In the genomic region with DNA sequence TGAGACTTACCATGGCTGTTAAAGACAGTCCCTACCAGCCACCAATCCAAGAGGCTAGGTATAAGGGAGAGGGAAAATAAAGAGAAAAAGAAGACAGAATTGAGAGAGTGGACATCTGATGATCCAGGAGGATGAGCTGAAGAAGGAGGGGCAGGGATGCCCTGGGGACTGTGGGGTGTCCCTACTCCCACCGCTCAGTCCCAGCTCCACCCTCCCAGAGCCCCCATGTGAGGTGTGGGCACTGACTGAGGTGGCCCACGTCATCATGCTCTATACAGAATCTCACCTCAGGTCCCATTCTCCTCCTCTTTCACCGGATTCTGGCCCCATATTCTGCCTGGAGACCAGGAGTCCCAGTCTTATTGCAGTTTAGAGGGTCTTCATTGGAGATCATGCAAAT, we compare ENCODE assay signal across 27 cellular contexts.
"Had no signal": no experiment of that assay in that cellular context is flagged by ENCODE, and none has a peak within 500 bp of the region (broad histone marks: within the 10 kb centered on the region; RNA-seq: fewer than 3 reads in every experiment).

No MANE protein-coding gene starts in this region.

- H3K27ac Mint-ChIP-seq: natural killer cell; nephron; neural progenitor cell; progenitor cell of endocrine pancreas; stimulated activated memory B cell treated with anti-CD40 and anti-IgM and Interleukin-4, amounts not matched to agents 10 μg/mL and 1 μg/mL and 100 μg/mL, for 72 hours; stimulated activated naive CD8-positive, alpha-beta T cell treated with anti-CD3 and anti-CD28 coated beads, Interleukin-15, Interleukin-2, amounts not matched to agents 100 ng/mL and 50 ng/mL, for 24 hours had no signal

- H3K4me3 ChIP-seq: neural progenitor cell, ovary, psoas muscle, skin epidermis, smooth muscle cell, spleen, thoracic aorta, thyroid gland, tibial nerve, upper lobe of left lung, uterus had no signal

- H3K27ac ChIP-seq: neural progenitor cell, ovary, parathyroid adenoma, psoas muscle, skin epidermis, spleen, thoracic aorta, thyroid gland, tibial nerve, upper lobe of left lung, uterus had no signal

- ATAC-seq: naive thymus-derived CD4-positive, alpha-beta T cell; psoas muscle; right cardiac atrium; stimulated activated memory B cell treated with anti-CD40 and anti-IgM and Interleukin-4, amounts not matched to agents 10 μg/mL and 1 μg/mL and 100 μg/mL, for 72 hours had no signal

- H3K27me3 Mint-ChIP-seq: progenitor cell of endocrine pancreas; stimulated activated memory B cell treated with anti-CD40 and anti-IgM and Interleukin-4, amounts not matched to agents 10 μg/mL and 1 μg/mL and 100 μg/mL, for 72 hours; stimulated activated naive CD8-positive, alpha-beta T cell treated with anti-CD3 and anti-CD28 coated beads, Interleukin-15, Interleukin-2, amounts not matched to agents 100 ng/mL and 50 ng/mL, for 24 hours had no signal

- H3K79me2 ChIP-seq: parathyroid adenoma had no signal

- H3K36me3 Mint-ChIP-seq: natural killer cell; neural progenitor cell; stimulated activated memory B cell treated with anti-CD40 and anti-IgM and Interleukin-4, amounts not matched to agents 10 μg/mL and 1 μg/mL and 100 μg/mL, for 72 hours had no signal

- H3K36me3 ChIP-seq: neural progenitor cell, ovary, spleen, thoracic aorta, thyroid gland, tibial nerve, upper lobe of left lung, uterus had no signal

- H3K9ac ChIP-seq: neural progenitor cell, parathyroid adenoma had no signal

- H3K4me3 Mint-ChIP-seq: naive thymus-derived CD4-positive, alpha-beta T cell; natural killer cell; nephron; neural progenitor cell; stimulated activated memory B cell treated with anti-CD40 and anti-IgM and Interleukin-4, amounts not matched to agents 10 μg/mL and 1 μg/mL and 100 μg/mL, for 72 hours; stimulated activated naive CD8-positive, alpha-beta T cell treated with anti-CD3 and anti-CD28 coated beads, Interleukin-15, Interleukin-2, amounts not matched to agents 100 ng/mL and 50 ng/mL, for 24 hours had no signal

- H3K9me3 ChIP-seq: ovary, psoas muscle, spleen, thoracic aorta, thyroid gland, tibial nerve, upper lobe of left lung, uterus had no signal

- H3K4me1 ChIP-seq: neural progenitor cell, parathyroid adenoma, psoas muscle, spleen, thyroid gland, tibial nerve, upper lobe of left lung, uterus had no signal

- H3K27me3 ChIP-seq: neural progenitor cell, ovary, thyroid gland, tibial nerve, upper lobe of left lung, uterus had no signal

- DNase-seq: naive thymus-derived CD4-positive, alpha-beta T cell; natural killer cell; occipital lobe; ovary; posterior cingulate gyrus; psoas muscle; right cardiac atrium; spleen; stimulated activated CD4-positive, alpha-beta T cell treated with anti-CD3 and anti-CD28 coated beads, Interleukin-12 subunit alpha, Interleukin-12 subunit beta, amount 100 ng/mL, for 4 hours; stimulated activated CD4-positive, alpha-beta T cell treated with anti-CD3 and anti-CD28 coated beads, Interleukin-1b, Interleukin-23, amount 100 ng/mL, for 48 hours; stimulated activated CD4-positive, alpha-beta T cell treated with anti-CD3 and anti-CD28 coated beads, Interleukin-4, amount 100 ng/mL, for 1 hour; stimulated activated CD4-positive, alpha-beta T cell treated with anti-CD3 and anti-CD28 coated beads, Interleukin-4, amount 100 ng/mL, for 4 hours; stimulated activated CD8-positive, alpha-beta memory T cell treated with anti-CD3 and anti-CD28 coated beads, Interleukin-4, amount 100 ng/mL, for 48 hours; thyroid gland; trophoblast cell; upper lobe of left lung; uterus had no signal

- H3K4me2 ChIP-seq: neural progenitor cell, smooth muscle cell had no signal

- H2AFZ ChIP-seq: neural progenitor cell, parathyroid adenoma had no signal

- H3K4me1 Mint-ChIP-seq: natural killer cell; nephron; neural progenitor cell; stimulated activated memory B cell treated with anti-CD40 and anti-IgM and Interleukin-4, amounts not matched to agents 10 μg/mL and 1 μg/mL and 100 μg/mL, for 72 hours had no signal
